In genomic region chr19:49512970-49513745, GRCh38 we compare ENCODE assay signal across 1 cellular context.
TF ChIP-seq lines count a peak whose summit lies in the region.

No MANE protein-coding gene starts in this region.

TF ChIP-seq in K562, 482 proteins besides CTCF, POLR2A, EP300 and RAD21 (continues in another document):
- no peak for TF ChIP-seq TFAM (CRISPR knock-in tag; conservative IDR thresholded peaks at IDR 0.05)
- TF ChIP-seq USF1 (CRISPR knock-in tag; IDR thresholded peaks at IDR 0.05) = peak; percentile 56
- TF ChIP-seq NR4A1 (CRISPR knock-in tag; IDR thresholded peaks at IDR 0.05) = no peak
- TF ChIP-seq NR4A1 (tag; IDR thresholded peaks at IDR 0.05) = no peak
- no peak for TF ChIP-seq NCOA6 (IDR thresholded peaks at IDR 0.05)
- no peak for TF ChIP-seq ILK (tag; IDR thresholded peaks at IDR 0.05; ENCODE audit: borderline replicate concordance, low read depth)
- TF ChIP-seq L3MBTL2 (IDR thresholded peaks at IDR 0.05) = peak; percentile 44; the same call in 1 of the 2 replicates
- TF ChIP-seq FOXP1 (CRISPR knock-in tag; IDR thresholded peaks at IDR 0.05) = no peak
- peak; percentile 64 for TF ChIP-seq USF2 (CRISPR knock-in tag; IDR thresholded peaks at IDR 0.05)
- TF ChIP-seq KAT7 (CRISPR knock-in tag; IDR thresholded peaks at IDR 0.05; ENCODE audit: borderline replicate concordance) = no peak
- TF ChIP-seq CBX1 (IDR thresholded peaks at IDR 0.05; ENCODE audit: low read depth) = no peak
- TF ChIP-seq ZNF76 (CRISPR knock-in tag; IDR thresholded peaks at IDR 0.05; ENCODE audit: borderline replicate concordance) = no peak
- TF ChIP-seq SIN3A (IDR thresholded peaks at IDR 0.05; ENCODE audit: borderline replicate concordance in 2 of 2, control insufficient read depth in 1 of 2, low read depth in 2 of 2, low read length in 2 of 2) = no peak
- TF ChIP-seq ZNF212 (CRISPR knock-in tag; IDR thresholded peaks at IDR 0.05) = no peak
- TF ChIP-seq SMAD3 (CRISPR knock-in tag; conservative IDR thresholded peaks at IDR 0.05) = no peak
- TF ChIP-seq SETDB1 (IDR thresholded peaks at IDR 0.05; ENCODE audit: low read length) = no peak
- peak; percentile 18; the same call in 1 of the 2 replicates for TF ChIP-seq POLR2G (IDR thresholded peaks at IDR 0.05; ENCODE audit: low read depth, low read length)
- TF ChIP-seq ZNF224 (CRISPR knock-in tag; IDR thresholded peaks at IDR 0.05) = no peak
- TF ChIP-seq HMGXB4 (CRISPR knock-in tag; IDR thresholded peaks at IDR 0.05) = no peak
- TF ChIP-seq ZBTB34 (CRISPR knock-in tag; IDR thresholded peaks at IDR 0.05) = no peak
- TF ChIP-seq TAF1 (IDR thresholded peaks at IDR 0.05; ENCODE audit: control insufficient read depth, extremely low read depth, insufficient read depth, low read length, severe bottlenecking) = no peak
- TF ChIP-seq RNF219 (CRISPR knock-in tag; IDR thresholded peaks at IDR 0.05) = no peak
- TF ChIP-seq FOS (IDR thresholded peaks at IDR 0.05; ENCODE audit: extremely low read depth, insufficient read length) = no peak
- TF ChIP-seq MCM3 (IDR thresholded peaks at IDR 0.05) = no peak
- TF ChIP-seq ZNF239 (CRISPR knock-in tag; IDR thresholded peaks at IDR 0.05) = no peak
- no peak for TF ChIP-seq CREB3 (tag; conservative IDR thresholded peaks at IDR 0.05; ENCODE audit: low read depth)
- TF ChIP-seq LEF1 (IDR thresholded peaks at IDR 0.05) = no peak
- no peak for TF ChIP-seq ZNF586 (CRISPR knock-in tag; conservative IDR thresholded peaks at IDR 0.05)
- TF ChIP-seq TEAD2 (tag; IDR thresholded peaks at IDR 0.05) = no peak
- peak; percentile 34; the same call in 1 of the 2 replicates for TF ChIP-seq PHF8 (IDR thresholded peaks at IDR 0.05; ENCODE audit: borderline replicate concordance, low read length)
- no peak for TF ChIP-seq MTF1 (CRISPR knock-in tag; IDR thresholded peaks at IDR 0.05; ENCODE audit: borderline replicate concordance)
- TF ChIP-seq ZNF311 (CRISPR knock-in tag; IDR thresholded peaks at IDR 0.05) = no peak
- TF ChIP-seq KAT2B (IDR thresholded peaks at IDR 0.05; ENCODE audit: low read depth, low read length) = no peak
- TF ChIP-seq ZNF780A (CRISPR knock-in tag; IDR thresholded peaks at IDR 0.05) = no peak
- no peak for TF ChIP-seq RBM34 (IDR thresholded peaks at IDR 0.05; ENCODE audit: borderline replicate concordance, insufficient read depth, low read length)
- TF ChIP-seq UBTF (IDR thresholded peaks at IDR 0.05; ENCODE audit: borderline replicate concordance in 1 of 2, low read depth in 2 of 2, low read length in 2 of 2) = no peak
- TF ChIP-seq SMAD1 (IDR thresholded peaks at IDR 0.05; ENCODE audit: low read depth, low read length, partially characterized antibody) = no peak
- TF ChIP-seq BRD9 (IDR thresholded peaks at IDR 0.05; ENCODE audit: low read depth, partially characterized antibody) = no peak
- TF ChIP-seq MAX (CRISPR knock-in tag; IDR thresholded peaks at IDR 0.05) = no peak
- no peak for TF ChIP-seq CTBP1 (IDR thresholded peaks at IDR 0.05; ENCODE audit: borderline replicate concordance)
- no peak for TF ChIP-seq ZC3H8 (IDR thresholded peaks at IDR 0.05)
- no peak for TF ChIP-seq NFYB (IDR thresholded peaks at IDR 0.05; ENCODE audit: extremely low read depth, insufficient read length)
- TF ChIP-seq KDM2B (CRISPR knock-in tag; IDR thresholded peaks at IDR 0.05) = no peak
- TF ChIP-seq FOXK2 (conservative IDR thresholded peaks at IDR 0.05 in 1 of 2, IDR thresholded peaks at IDR 0.05 in 1 of 2; ENCODE audit: low read depth in 2 of 2) = no peak
- TF ChIP-seq ZNF57 (CRISPR knock-in tag; IDR thresholded peaks at IDR 0.05) = no peak
- TF ChIP-seq KLF1 (tag; IDR thresholded peaks at IDR 0.05) = no peak
- no peak for TF ChIP-seq DLX4 (CRISPR knock-in tag; IDR thresholded peaks at IDR 0.05)
- no peak for TF ChIP-seq ZBTB17 (CRISPR knock-in tag; IDR thresholded peaks at IDR 0.05)
- TF ChIP-seq ZBTB33 (CRISPR knock-in tag; IDR thresholded peaks at IDR 0.05) = peak; percentile 76
- TF ChIP-seq SRSF1 (IDR thresholded peaks at IDR 0.05; ENCODE audit: low read depth, low read length) = no peak
- no peak for TF ChIP-seq ZBTB12 (CRISPR knock-in tag; IDR thresholded peaks at IDR 0.05)
- no peak for TF ChIP-seq PRPF4 (IDR thresholded peaks at IDR 0.05; ENCODE audit: insufficient read depth, low read depth, low read length, poor library complexity, severe bottlenecking)
- TF ChIP-seq ZNF740 (CRISPR knock-in tag; IDR thresholded peaks at IDR 0.05) = no peak
- TF ChIP-seq ZNF740 (tag; IDR thresholded peaks at IDR 0.05) = no peak
- TF ChIP-seq RAD51 (IDR thresholded peaks at IDR 0.05; ENCODE audit: borderline replicate concordance, low read depth) = peak; percentile 11; the same call in 1 of the 2 replicates
- TF ChIP-seq CBFB (CRISPR knock-in tag; IDR thresholded peaks at IDR 0.05) = no peak
- no peak for TF ChIP-seq ZNF274 (IDR thresholded peaks at IDR 0.05; ENCODE audit: borderline replicate concordance, low read depth, low read length)
- no peak for TF ChIP-seq ZNF408 (CRISPR knock-in tag; IDR thresholded peaks at IDR 0.05; ENCODE audit: low read depth)
- TF ChIP-seq ELF4 (CRISPR knock-in tag; IDR thresholded peaks at IDR 0.05) = no peak
- peak; percentile 10; the same call in 1 of the 2 replicates for TF ChIP-seq ZBTB7A (IDR thresholded peaks at IDR 0.05; ENCODE audit: borderline replicate concordance, control insufficient read depth, low read depth, low read length)
- TF ChIP-seq RBM17 (IDR thresholded peaks at IDR 0.05; ENCODE audit: borderline replicate concordance, low read depth, low read length) = no peak
